8 cellular contexts compared by ENCODE assay signal in the genomic region with DNA sequence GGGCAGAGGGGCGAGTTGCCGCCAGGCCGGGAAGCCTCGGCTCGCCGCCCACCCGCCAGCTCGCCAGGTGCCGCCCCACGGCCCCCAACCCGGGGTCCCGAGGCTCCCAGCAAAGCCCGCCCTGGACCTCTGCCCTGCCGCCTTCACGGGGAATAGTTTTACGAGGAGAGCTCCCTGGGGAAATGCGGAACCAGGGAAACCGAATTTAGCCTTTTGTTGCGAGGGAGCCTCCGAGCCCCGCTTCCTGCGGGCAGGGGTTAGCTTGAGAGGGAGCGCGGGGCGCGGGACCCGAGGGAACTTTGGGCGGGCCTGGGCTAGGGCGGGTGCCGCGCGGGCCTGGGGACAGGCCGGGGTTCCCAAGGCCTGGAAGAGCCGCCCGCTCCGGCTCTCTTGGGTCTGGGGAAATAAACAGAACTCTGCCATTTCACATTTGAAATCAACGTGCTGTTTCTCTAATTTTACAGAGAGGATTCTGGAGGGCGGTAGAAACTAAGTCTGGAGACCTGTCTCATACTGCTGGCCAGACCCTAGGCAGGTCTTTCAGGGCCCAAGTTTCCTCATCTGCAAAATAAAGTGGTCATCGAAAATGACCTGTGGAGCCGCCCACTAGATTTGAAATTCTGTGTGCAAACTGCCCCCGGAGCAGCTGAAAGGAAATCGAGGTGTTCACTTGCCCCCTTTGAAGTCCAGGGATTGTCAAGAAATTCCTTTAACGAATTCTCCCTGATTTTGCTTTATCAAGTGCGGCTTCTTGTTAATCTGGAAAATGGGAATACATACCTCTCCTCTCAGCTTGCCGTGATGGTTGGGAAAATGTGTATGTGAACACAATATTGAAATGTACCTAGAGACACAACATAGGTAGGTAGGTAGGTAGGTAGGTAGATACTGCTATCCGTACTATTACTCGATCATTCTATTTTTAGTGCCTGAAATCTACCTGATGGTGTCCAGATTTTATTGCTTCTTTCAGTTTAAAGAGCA. TPM values are rescaled to one million over a fixed set of nuclear protein-coding genes. Genes with fewer than 3 reads are reported as not detected.
DNase-seq lines count a peak whose midpoint lies in the region; ATAC-seq, FAIRE-seq and TF ChIP-seq lines count a peak whose summit lies in the region.

No MANE protein-coding gene starts in this region.

- H3K36me3 ChIP-seq in IMR-90 (ENCODE audit: control insufficient read depth, insufficient read depth, low read length) (peaks cover 11% of the 10 kb centered on the region), SJCRH30 (peaks cover 12% of the 10 kb centered on the region), bronchial epithelial cell (ENCODE audit: control insufficient read depth, insufficient read depth, low read length) (peaks cover 16% of the 10 kb centered on the region), kidney epithelial cell (ENCODE audit: control insufficient read depth, insufficient read depth, low read length) (no peaks in the 10 kb centered on the region)

- H3K4me3 ChIP-seq in IMR-90 (ENCODE audit: insufficient read depth, low read depth, low read length), result peak overlapping the region; percentile 71
- H3K4me3 ChIP-seq in SJCRH30, result peak overlapping the region; percentile 89
- H3K4me3 ChIP-seq in bronchial epithelial cell (ENCODE audit: low read depth, low read length), result peak overlapping the region; percentile 91
- H3K4me3 ChIP-seq in kidney epithelial cell (ENCODE audit: low read depth, low read length), result peak overlapping the region; percentile 87

- H3K9me3 ChIP-seq in IMR-90 (ENCODE audit: control insufficient read depth, insufficient read depth, low read length) (no peaks in the 10 kb centered on the region), SJCRH30 (replicated peaks) (no peaks in the 10 kb centered on the region)

- ATAC-seq in GM19455 (IDR thresholded peaks at IDR 0.05; ENCODE audit: unreplicated experiment), result peak; percentile 15
- ATAC-seq in IMR-90 (ENCODE audit: low read depth), result peak; percentile 8

- peak overlapping the region; percentile 88 for H3K27ac ChIP-seq in C4-2B
- H3K27ac ChIP-seq in IMR-90 (ENCODE audit: insufficient read depth, low read length), result peak overlapping the region; percentile 75
- peak overlapping the region; percentile 93 for H3K27ac ChIP-seq in SJCRH30

- no peak for FAIRE-seq in bronchial epithelial cell (lab: Jason Lieb, UNC)

- H2BK15ac ChIP-seq in IMR-90 (ENCODE audit: low read depth, low read length), result no peak overlapping the region

- peak overlapping the region; percentile 40 to 91; a peak in 3 of 4 replicates for H4K8ac ChIP-seq in IMR-90 (ENCODE audit: low read depth in 2 of 2, low read length in 2 of 2)

- peak overlapping the region; percentile 81; the same call in 1 of the 2 replicates for H3K18ac ChIP-seq in IMR-90 (ENCODE audit: low read depth, low read length)

- 0 out of 2 replicates have a peak overlapping the region, but pooled peaks have one; percentile 49 for H3K56ac ChIP-seq in IMR-90 (ENCODE audit: extremely low read depth, insufficient read depth, low read length)

- H3K14ac ChIP-seq in IMR-90 (replicated peaks; ENCODE audit: low read depth, low read length), result peak overlapping the region; percentile 90

- CTCF ChIA-PET in IMR-90 (lab: Yijun Ruan, JAX), result interaction anchor here (0.5 to 1.2 kb wide), 3 partner anchors 134 to 307 kb away, joined by 3 read pairs; no protein-coding TSS in a partner anchor

- no peak for TF ChIP-seq CTCF in C4-2B (conservative IDR thresholded peaks at IDR 0.05)
- no peak for TF ChIP-seq CTCF in IMR-90 (conservative IDR thresholded peaks at IDR 0.05; ENCODE audit: low read depth, low read length)
- no peak for TF ChIP-seq CTCF in bronchial epithelial cell (IDR thresholded peaks at IDR 0.05; ENCODE audit: insufficient read depth, low read length, severe bottlenecking)
- no peak for TF ChIP-seq CTCF in kidney epithelial cell (IDR thresholded peaks at IDR 0.05; ENCODE audit: insufficient read depth, low read length, poor library complexity, severe bottlenecking)

- DNase-seq in IMR-90 (peak; percentile 9), SJCRH30 (peak; percentile 71 to 78), bronchial epithelial cell (ENCODE audit: low read depth) (no peak), kidney epithelial cell (ENCODE audit: low read depth) (no peak), SHP77 (lab: John Stamatoyannopoulos, UW) (no peak)
- DNase-seq in stimulated activated CD4-positive, alpha-beta T cell treated with anti-CD3 and anti-CD28 coated beads, Interleukin-2, amount 100 ng/mL, for 24 hours, result peak; percentile 27 to 44

- WGBS in IMR-90 (ENCODE audit: extremely low coverage in 2 of 2, insufficient read length in 1 of 2), 2 experiments, result 3% methylated on average over 22 of the region's 47 CpGs; no CpG with 5 or more reads in 1 of the 2 experiments

- H4K91ac ChIP-seq in IMR-90 (ENCODE audit: insufficient read depth, low read depth, low read length), result peak overlapping the region; percentile 80

- H2BK120ac ChIP-seq in IMR-90 (ENCODE audit: low read depth, low read length), result peak overlapping the region; percentile 52

- H3K4me1 ChIP-seq in IMR-90 (ENCODE audit: control insufficient read depth, insufficient read depth, low read length) (peaks cover 3% of the 10 kb centered on the region), SJCRH30 (0 out of 2 replicates have a peak, but pooled peaks cover 5% of the 10 kb centered on the region)

- H3K79me1 ChIP-seq in IMR-90 (ENCODE audit: low read depth in 1 of 2, low read length in 2 of 2), result peaks cover 13 to 29% of the 10 kb centered on the region in 2 experiments

- H2BK20ac ChIP-seq in IMR-90 (ENCODE audit: low read depth, low read length), result no peak overlapping the region

- peak overlapping the region; percentile 89 for H2AK9ac ChIP-seq in IMR-90 (replicated peaks; ENCODE audit: low read depth, low read length, poor library complexity)

- H3K23ac ChIP-seq in IMR-90 (ENCODE audit: low read depth, low read length), result peak overlapping the region; percentile 82

- H2BK5ac ChIP-seq in IMR-90 (ENCODE audit: low read depth, low read length, poor library complexity, severe bottlenecking), result peak overlapping the region; percentile 74

- no peak for TF ChIP-seq POLR2A in IMR-90 (IDR thresholded peaks at IDR 0.05; ENCODE audit: low read depth, low read length)

- in situ Hi-C loops in IMR-90 (cut with MboI; ENCODE audit: low sequenced_read_pairs), result loop anchor here (10.0 kb wide), 1 partner anchor 308 kb away; no protein-coding TSS in a partner anchor

- H3K9me1 ChIP-seq in IMR-90 (ENCODE audit: insufficient read depth, low read length), result peaks cover 9% of the 10 kb centered on the region; the same call in 1 of the 2 replicates

- dilution Hi-C loops in IMR-90 (cut with HindIII; ENCODE audit: low sequenced_read_pairs, unreplicated experiment), result no loop called here

- H3K4me2 ChIP-seq in IMR-90 (ENCODE audit: low read depth, low read length), result peak overlapping the region; percentile 84

- peak overlapping the region; percentile 97 for H2AFZ ChIP-seq in IMR-90 (replicated peaks; ENCODE audit: low read length, poor library complexity)

- peak overlapping the region; percentile 87 for H3K4ac ChIP-seq in IMR-90 (ENCODE audit: low read depth, low read length)

- H4K5ac ChIP-seq in IMR-90 (ENCODE audit: low read depth, low read length), result peak overlapping the region; percentile 78

- POLR2A ChIA-PET in IMR-90 (lab: Charles Lee; ENCODE audit: unreplicated experiment), result interaction anchor here (0.6 to 1.4 kb wide), 2 partner anchors 250 to 1470 kb away, joined by 5 to 12 read pairs; no protein-coding TSS in a partner anchor

- H2AK5ac ChIP-seq in IMR-90 (ENCODE audit: low read depth, low read length), result 0 out of 2 replicates have a peak overlapping the region, but pooled peaks have one; percentile 14

- H4K20me1 ChIP-seq in IMR-90 (ENCODE audit: insufficient read depth, low read length), result peaks cover 27% of the 10 kb centered on the region

- H3K27me3 ChIP-seq in IMR-90 (ENCODE audit: control insufficient read depth, insufficient read depth, low read length) (no peaks in the 10 kb centered on the region), SJCRH30 (no peaks in the 10 kb centered on the region), bronchial epithelial cell (ENCODE audit: control insufficient read depth, insufficient read depth, low read length) (no peaks in the 10 kb centered on the region), kidney epithelial cell (ENCODE audit: control insufficient read depth, insufficient read depth, low read length) (no peaks in the 10 kb centered on the region)

- intact Hi-C loops in IMR-90 (cut with micrococcal nuclease), result no loop called here

- no TSS peak for BruUV-seq in IMR-90 (replicated peaks; lab: Mats Ljungman, UMichigan)

- no peak for TF ChIP-seq RAD21 in IMR-90 (IDR thresholded peaks at IDR 0.05; ENCODE audit: low read length)

- peak overlapping the region; percentile 71 for H3K9ac ChIP-seq in IMR-90 (ENCODE audit: low read depth, low read length)

TF ChIP-seq in IMR-90, 13 proteins besides CTCF, POLR2A, EP300 and RAD21:
- TF ChIP-seq MAFK (IDR thresholded peaks at IDR 0.05; ENCODE audit: low read depth, low read length), result no peak
- TF ChIP-seq NFE2L2 (IDR thresholded peaks at IDR 0.05; ENCODE audit: low read depth, low read length), result no peak
- TF ChIP-seq RFX5 (IDR thresholded peaks at IDR 0.05; ENCODE audit: low read depth, low read length), result no peak
- TF ChIP-seq CEBPB (IDR thresholded peaks at IDR 0.05; ENCODE audit: low read depth, low read length), result no peak

RNA-seq across cellular contexts. Expression of a gene that starts 0.7 kb away (rescaled TPM):
- total RNA-seq in IMR-90 (2012; rRNA removed), result 236 and 385 TPM in 2 replicates
- 131 and 149 TPM in 2 replicates for polyA plus RNA-seq in IMR-90 (2012; rRNA removed)
- polyA plus RNA-seq in IMR-90 (2012; cell fraction: cytosol; rRNA removed), result 130 and 187 TPM in 2 replicates
- polyA plus RNA-seq in IMR-90 (2012; cell fraction: nucleus; rRNA removed; ENCODE audit: low replicate concordance), result 157 and 174 TPM in 2 replicates
- 221 and 229 TPM in 2 replicates for total RNA-seq in SJCRH30 (2014; rRNA removed; shearing (Covaris generic))
- 344 and 510 TPM in 2 replicates for total RNA-seq in bronchial epithelial cell
- total RNA-seq in kidney epithelial cell, result 161 and 175 TPM in 2 replicates

RNA-seq across cellular contexts. Expression of a gene that starts 8.1 kb away (rescaled TPM):
- not detected in 2 replicates for total RNA-seq in IMR-90 (2012; rRNA removed)
- polyA plus RNA-seq in IMR-90 (2012; rRNA removed), result not detected in 2 replicates
- not detected in 2 replicates for polyA plus RNA-seq in IMR-90 (2012; cell fraction: cytosol; rRNA removed)
- polyA plus RNA-seq in IMR-90 (2012; cell fraction: nucleus; rRNA removed; ENCODE audit: low replicate concordance), result not detected in 2 replicates
- not detected in 2 replicates for total RNA-seq in SJCRH30 (2014; rRNA removed; shearing (Covaris generic))
- total RNA-seq in bronchial epithelial cell, result not detected in 2 replicates
- not detected in 2 replicates for total RNA-seq in kidney epithelial cell

RNA-seq across cellular contexts. Expression of a gene that starts 57.6 kb away (rescaled TPM):
- total RNA-seq in IMR-90 (2012; rRNA removed) (not detected in 2 replicates), bronchial epithelial cell (not detected in 2 replicates), kidney epithelial cell (not detected in 2 replicates)
- not detected in 2 replicates for polyA plus RNA-seq in IMR-90 (2012; rRNA removed)
- polyA plus RNA-seq in IMR-90 (2012; cell fraction: cytosol; rRNA removed), result not detected in 2 replicates
- polyA plus RNA-seq in IMR-90 (2012; cell fraction: nucleus; rRNA removed; ENCODE audit: low replicate concordance), result not detected in 2 replicates
- total RNA-seq in SJCRH30 (2014; rRNA removed; shearing (Covaris generic)), result not detected in 2 replicates

Comparison
In these comparisons a context has a peak if more than half of its experiments do, and no peak if none do; other contexts are left out.
1. DNase-seq: peak in IMR-90 (single experiment), SJCRH30 (2 of 2) and stimulated activated CD4-positive, alpha-beta T cell treated with anti-CD3 and anti-CD28 coated beads, Interleukin-2, amount 100 ng/mL, for 24 hours (2 of 2); none in bronchial epithelial cell (single experiment), kidney epithelial cell (single experiment) and SHP77 (0 of 2).
2. Peak in every context shown above with its lines, with median percentiles within 50 percentile points of each other: H3K27ac ChIP-seq and H3K4me3 ChIP-seq.